Comparison of ENCODE assay signal across 7 cellular contexts in genomic region chr2:177309672-177310309, GRCh38. TPM values are rescaled to one million over a fixed set of nuclear protein-coding genes. Genes with fewer than 3 reads are reported as not detected.
DNase-seq lines count a peak whose midpoint lies in the region; ATAC-seq and TF ChIP-seq lines count a peak whose summit lies in the region.
"Not testable (repeated sequence)": the region's sequence is repeated elsewhere in the genome, so short reads cannot be mapped to it uniquely, and the experiment has no call there.

No MANE protein-coding gene starts in this region.

- not testable (repeated sequence) for TF ChIP-seq POLR2A in NB4 (IDR thresholded peaks at IDR 0.05; ENCODE audit: extremely low read depth, insufficient read length)

- not testable (repeated sequence) for H3K27me3 ChIP-seq in DND-41 (ENCODE audit: insufficient read depth, low read length, poor library complexity)

- H2AFZ ChIP-seq in DND-41 (ENCODE audit: low read depth, low read length) = peak overlapping the region; percentile 60

- not testable (repeated sequence) for H3K9me3 ChIP-seq in DND-41 (ENCODE audit: insufficient read depth, low read length, severe bottlenecking)

- not testable (repeated sequence) for TF ChIP-seq CTCF in DND-41 (IDR thresholded peaks at IDR 0.05; ENCODE audit: borderline replicate concordance, extremely low read depth, low read length, poor library complexity, severe bottlenecking); NB4 (IDR thresholded peaks at IDR 0.05; ENCODE audit: low read depth, low read length); natural killer cell (IDR thresholded peaks at IDR 0.05)

- H3K27me3 Mint-ChIP-seq in activated CD4-positive, alpha-beta T cell treated with anti-CD3 and anti-CD28 coated beads, Interleukin-2, amount 10 ng/mL, durations not matched to agents 24 days and 14 days; activated T-cell treated with anti-CD3 and anti-CD28 coated beads, Interleukin-2, amount 50 U/mL, for 4 hours (ENCODE audit: low read depth); activated naive CD4-positive, alpha-beta T cell treated with anti-CD3 and anti-CD28 coated beads, Interleukin-2, amount 10 ng/mL, durations not matched to agents 7 days and 5 days; natural killer cell (ENCODE audit: low read depth in 2 of 2): not testable (repeated sequence)

- peak overlapping the region; percentile 50 for H3K4me3 Mint-ChIP-seq in activated CD4-positive, alpha-beta T cell treated with anti-CD3 and anti-CD28 coated beads, Interleukin-2, amount 10 ng/mL, durations not matched to agents 24 days and 14 days
- peak overlapping the region; percentile 35 for H3K4me3 Mint-ChIP-seq in activated T-cell treated with anti-CD3 and anti-CD28 coated beads, Interleukin-2, amount 50 U/mL, for 4 hours
- not testable (repeated sequence) for H3K4me3 Mint-ChIP-seq in activated naive CD4-positive, alpha-beta T cell treated with anti-CD3 and anti-CD28 coated beads, Interleukin-2, amount 10 ng/mL, durations not matched to agents 7 days and 5 days; natural killer cell

- H4K20me1 ChIP-seq in DND-41 (ENCODE audit: insufficient read depth, low read length) = not testable (repeated sequence)

- H3K27ac Mint-ChIP-seq in activated CD4-positive, alpha-beta T cell treated with anti-CD3 and anti-CD28 coated beads, Interleukin-2, amount 10 ng/mL, durations not matched to agents 24 days and 14 days = peak overlapping the region; percentile 28
- H3K27ac Mint-ChIP-seq in activated naive CD4-positive, alpha-beta T cell treated with anti-CD3 and anti-CD28 coated beads, Interleukin-2, amount 10 ng/mL, durations not matched to agents 7 days and 5 days = peak overlapping the region; percentile 83
- H3K27ac Mint-ChIP-seq in natural killer cell = not testable (repeated sequence)

- not testable (repeated sequence) for H3K36me3 Mint-ChIP-seq in activated CD4-positive, alpha-beta T cell treated with anti-CD3 and anti-CD28 coated beads, Interleukin-2, amount 10 ng/mL, durations not matched to agents 24 days and 14 days (ENCODE audit: low read depth); activated T-cell treated with anti-CD3 and anti-CD28 coated beads, Interleukin-2, amount 50 U/mL, for 4 hours (ENCODE audit: insufficient read depth); activated naive CD4-positive, alpha-beta T cell treated with anti-CD3 and anti-CD28 coated beads, Interleukin-2, amount 10 ng/mL, durations not matched to agents 7 days and 5 days; natural killer cell

- CTCF ChIA-PET in activated naive CD4-positive, alpha-beta T cell treated with anti-CD3 and anti-CD28 coated beads, Interleukin-2, amount 10 ng/mL, durations not matched to agents 7 days and 5 days (lab: Charles Lee) = interaction anchor here (0.8 to 2.8 kb wide), 7 partner anchors 14 to 145 kb away, joined by 3 to 11 read pairs (median 5); no protein-coding TSS in a partner anchor

- H3K4me3 ChIP-seq in DND-41 (ENCODE audit: low read depth in 1 of 2, low read length in 2 of 2) = 0 out of 4 replicates have a peak overlapping the region, but pooled peaks of 1 of the 2 experiments have one; percentile 8
- H3K4me3 ChIP-seq in NB4 (ENCODE audit: low read depth, low read length) = not testable (repeated sequence)

- not testable (repeated sequence) for H3K9me3 Mint-ChIP-seq in activated CD4-positive, alpha-beta T cell treated with anti-CD3 and anti-CD28 coated beads, Interleukin-2, amount 10 ng/mL, durations not matched to agents 24 days and 14 days; activated T-cell treated with anti-CD3 and anti-CD28 coated beads, Interleukin-2, amount 50 U/mL, for 4 hours; activated naive CD4-positive, alpha-beta T cell treated with anti-CD3 and anti-CD28 coated beads, Interleukin-2, amount 10 ng/mL, durations not matched to agents 7 days and 5 days; natural killer cell

- not testable (repeated sequence) for H3K79me2 ChIP-seq in DND-41 (ENCODE audit: insufficient read depth, low read length)

- peak overlapping the region; percentile 94 for H3K27ac ChIP-seq in DND-41 (ENCODE audit: low read length)

- H3K4me1 Mint-ChIP-seq in activated CD4-positive, alpha-beta T cell treated with anti-CD3 and anti-CD28 coated beads, Interleukin-2, amount 10 ng/mL, durations not matched to agents 24 days and 14 days = peaks cover 21% of the 10 kb centered on the region
- H3K4me1 Mint-ChIP-seq in activated T-cell treated with anti-CD3 and anti-CD28 coated beads, Interleukin-2, amount 50 U/mL, for 4 hours (ENCODE audit: low read depth) = peaks cover 31% of the 10 kb centered on the region
- peaks cover 35% of the 10 kb centered on the region for H3K4me1 Mint-ChIP-seq in activated naive CD4-positive, alpha-beta T cell treated with anti-CD3 and anti-CD28 coated beads, Interleukin-2, amount 10 ng/mL, durations not matched to agents 7 days and 5 days
- not testable (repeated sequence) for H3K4me1 Mint-ChIP-seq in natural killer cell

- H3K9ac ChIP-seq in DND-41 (ENCODE audit: low read depth, low read length) = peak overlapping the region; percentile 48

- intact Hi-C loops in activated CD4-positive, alpha-beta T cell treated with anti-CD3 and anti-CD28 coated beads, Interleukin-2, amount 10 ng/mL, durations not matched to agents 24 days and 14 days (cut with micrococcal nuclease); natural killer cell (cut with micrococcal nuclease): not testable (repeated sequence)

- DNase-seq in DND-41 = peak; percentile 62
- peak; percentile 49 for DNase-seq in NB4 (ENCODE audit: low read depth)
- DNase-seq in activated CD4-positive, alpha-beta T cell treated with anti-CD3 and anti-CD28 coated beads, Interleukin-2, amount 10 ng/mL, durations not matched to agents 24 days and 14 days = peak; percentile 75
- not testable (repeated sequence) for DNase-seq in activated T-cell treated with anti-CD3 and anti-CD28 coated beads, Interleukin-2, amount 50 U/mL, for 4 hours; natural killer cell
- DNase-seq in activated naive CD4-positive, alpha-beta T cell treated with anti-CD3 and anti-CD28 coated beads, Interleukin-2, amount 10 ng/mL, durations not matched to agents 7 days and 5 days = peak; percentile 41
- DNase-seq in central memory CD4-positive, alpha-beta T cell = peak; percentile 57

- H3K4me2 ChIP-seq in DND-41 (ENCODE audit: insufficient read depth, low read length) = peak overlapping the region; percentile 31

- ATAC-seq in DND-41 (ENCODE audit: insufficient read depth, low read depth) = peak; percentile 97
- ATAC-seq in activated T-cell treated with anti-CD3 and anti-CD28 coated beads, Interleukin-2, amount 50 U/mL, for 4 hours = peak in 1 of 2 donors; percentile 41
- ATAC-seq in natural killer cell = peak; percentile 40 to 64 (median 53)

- peaks cover 23% of the 10 kb centered on the region for H3K4me1 ChIP-seq in DND-41 (ENCODE audit: insufficient read depth, low read length)

- H3K36me3 ChIP-seq in DND-41 (ENCODE audit: insufficient read depth, low read length) = not testable (repeated sequence)

RNA-seq across cellular contexts. Expression of gene NFE2L2, which starts 45.3 kb away (rescaled TPM):
- total RNA-seq in activated CD4-positive, alpha-beta T cell treated with anti-CD3 and anti-CD28 coated beads, Interleukin-2, amount 10 ng/mL, durations not matched to agents 24 days and 14 days = 63.5 and 63.7 TPM in 2 replicates
- total RNA-seq in activated T-cell treated with anti-CD3 and anti-CD28 coated beads, Interleukin-2, amount 50 U/mL, for 4 hours = 10 to 100 TPM; 58.5 to 62.4 (median 60.5) TPM
- 10 to 100 TPM; 76.0 to 99.8 (median 84.6) TPM for total RNA-seq in natural killer cell
